In the genomic region with DNA sequence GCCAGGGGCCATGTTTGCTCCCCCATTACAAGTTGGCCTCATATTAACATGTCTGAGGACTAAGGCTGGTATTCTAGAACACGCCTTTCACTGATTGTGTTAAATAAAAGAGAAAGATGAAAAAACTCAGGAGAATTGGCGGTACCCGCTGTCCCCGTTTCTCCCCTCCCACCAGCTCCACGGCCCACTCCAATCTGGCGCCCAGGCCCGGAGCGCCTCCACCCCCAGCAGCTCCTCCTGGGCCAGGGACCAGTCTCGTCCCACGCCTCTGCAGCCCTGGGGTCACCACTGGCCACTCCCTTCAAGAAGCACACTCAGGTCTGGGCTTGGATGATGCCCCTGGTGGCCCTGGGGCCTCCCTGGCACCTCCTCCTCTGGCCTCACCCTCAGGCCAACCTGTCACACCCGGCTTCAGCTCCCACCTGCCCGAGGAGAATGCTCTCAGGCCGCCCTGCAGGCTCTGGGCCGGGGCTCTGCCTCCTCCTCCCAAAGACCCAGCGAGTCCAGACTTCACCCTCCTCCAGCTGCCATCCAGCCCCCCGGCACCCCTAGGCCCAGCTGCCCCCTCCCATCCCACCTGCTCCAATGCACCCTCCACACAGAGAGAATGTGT, we compare ENCODE assay signal across 1 cellular context.
TF ChIP-seq lines count a peak whose summit lies in the region.

No MANE protein-coding gene starts in this region.

TF ChIP-seq in WTC11, 78 proteins besides CTCF, POLR2A, EP300 and RAD21 (continued from another document):
- TF ChIP-seq, protein P1, sequence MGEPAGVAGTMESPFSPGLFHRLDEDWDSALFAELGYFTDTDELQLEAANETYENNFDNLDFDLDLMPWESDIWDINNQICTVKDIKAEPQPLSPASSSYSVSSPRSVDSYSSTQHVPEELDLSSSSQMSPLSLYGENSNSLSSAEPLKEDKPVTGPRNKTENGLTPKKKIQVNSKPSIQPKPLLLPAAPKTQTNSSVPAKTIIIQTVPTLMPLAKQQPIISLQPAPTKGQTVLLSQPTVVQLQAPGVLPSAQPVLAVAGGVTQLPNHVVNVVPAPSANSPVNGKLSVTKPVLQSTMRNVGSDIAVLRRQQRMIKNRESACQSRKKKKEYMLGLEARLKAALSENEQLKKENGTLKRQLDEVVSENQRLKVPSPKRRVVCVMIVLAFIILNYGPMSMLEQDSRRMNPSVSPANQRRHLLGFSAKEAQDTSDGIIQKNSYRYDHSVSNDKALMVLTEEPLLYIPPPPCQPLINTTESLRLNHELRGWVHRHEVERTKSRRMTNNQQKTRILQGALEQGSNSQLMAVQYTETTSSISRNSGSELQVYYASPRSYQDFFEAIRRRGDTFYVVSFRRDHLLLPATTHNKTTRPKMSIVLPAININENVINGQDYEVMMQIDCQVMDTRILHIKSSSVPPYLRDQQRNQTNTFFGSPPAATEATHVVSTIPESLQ (CRISPR knock-in tag; IDR thresholded peaks at IDR 0.05): no peak
- TF ChIP-seq CREB1 (CRISPR knock-in tag; IDR thresholded peaks at IDR 0.05): no peak
- TF ChIP-seq, protein P2, sequence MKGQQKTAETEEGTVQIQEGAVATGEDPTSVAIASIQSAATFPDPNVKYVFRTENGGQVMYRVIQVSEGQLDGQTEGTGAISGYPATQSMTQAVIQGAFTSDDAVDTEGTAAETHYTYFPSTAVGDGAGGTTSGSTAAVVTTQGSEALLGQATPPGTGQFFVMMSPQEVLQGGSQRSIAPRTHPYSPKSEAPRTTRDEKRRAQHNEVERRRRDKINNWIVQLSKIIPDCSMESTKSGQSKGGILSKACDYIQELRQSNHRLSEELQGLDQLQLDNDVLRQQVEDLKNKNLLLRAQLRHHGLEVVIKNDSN (CRISPR knock-in tag; IDR thresholded peaks at IDR 0.05): no peak
TF ChIP-seq in WTC11: peak in this region for 0.
